In the genomic region with DNA sequence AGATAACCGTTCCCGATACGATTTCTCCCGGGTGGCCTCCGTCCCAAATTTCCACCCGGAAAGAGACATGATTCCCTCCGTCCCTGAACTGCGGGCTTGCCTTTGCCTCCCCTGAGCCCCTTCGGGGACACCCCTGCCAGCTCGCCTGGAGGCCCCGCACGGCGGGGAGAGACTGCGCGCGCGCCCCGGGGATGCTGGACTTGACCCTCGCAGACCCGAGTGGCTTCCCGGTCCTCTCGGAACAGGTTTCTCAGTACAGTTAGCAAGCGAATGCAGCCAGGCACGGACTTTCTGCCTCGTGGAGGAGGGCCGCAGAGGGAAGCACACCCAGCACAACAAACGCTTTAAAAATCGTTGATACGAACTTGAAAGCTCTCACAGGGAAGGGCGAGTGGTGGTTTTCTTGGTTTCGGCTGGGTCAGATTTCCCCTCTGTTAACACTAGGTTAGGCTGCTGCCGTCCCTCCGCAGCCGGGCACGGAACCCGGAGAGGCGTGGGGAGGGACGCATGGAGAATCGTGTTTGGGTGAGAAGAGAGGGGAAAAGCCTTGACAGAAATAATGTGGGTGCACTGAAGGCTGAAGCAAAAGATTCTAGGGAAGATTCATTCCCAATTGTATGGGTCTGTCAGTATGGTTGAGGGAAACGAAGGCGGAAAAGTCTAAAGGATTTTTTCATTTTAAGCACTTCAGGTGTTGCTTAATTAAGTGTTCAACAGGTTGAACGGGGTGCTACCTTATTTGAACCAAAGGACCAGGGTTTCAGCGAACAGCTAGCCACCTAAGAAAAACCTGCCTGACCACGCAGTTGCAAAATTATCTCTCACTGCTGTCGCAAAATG, we compare ENCODE assay signal across 8 cellular contexts. TPM values are rescaled to one million over a fixed set of nuclear protein-coding genes. Genes with fewer than 3 reads are reported as not detected.
DNase-seq lines count a peak whose midpoint lies in the region; ATAC-seq and TF ChIP-seq lines count a peak whose summit lies in the region.

No MANE protein-coding gene starts in this region.

- no peaks in the 10 kb centered on the region for H3F3A ChIP-seq in SK-N-SH (replicated peaks; ENCODE audit: insufficient read depth)

- TF ChIP-seq EP300 in SK-N-SH (IDR thresholded peaks at IDR 0.05; ENCODE audit: borderline replicate concordance in 1 of 2, low read depth in 1 of 2, low read length in 1 of 2) (no peak), upper lobe of left lung (IDR thresholded peaks at IDR 0.05) (no peak)

- TF ChIP-seq CTCF in SK-N-SH (IDR thresholded peaks at IDR 0.05): no peak
- no peak for TF ChIP-seq CTCF in upper lobe of left lung (IDR thresholded peaks at IDR 0.05)

- H4K20me1 ChIP-seq in SK-N-SH (ENCODE audit: insufficient read depth): no peaks in the 10 kb centered on the region

- peak overlapping the region; percentile 66 to 86 for H3K4me3 ChIP-seq in SK-N-SH (ENCODE audit: low read depth in 2 of 2, low read length in 1 of 2)
- peak overlapping the region; percentile 53 for H3K4me3 ChIP-seq in mesodermal cell (ENCODE audit: extremely low read depth, insufficient read depth, low read length, poor library complexity, severe bottlenecking)
- peak overlapping the region; percentile 27 to 62 (median 54) for H3K4me3 ChIP-seq in upper lobe of left lung

- H3K9me3 ChIP-seq in SK-N-SH: no peaks in the 10 kb centered on the region
- H3K9me3 ChIP-seq in mesodermal cell (ENCODE audit: control insufficient read depth, low read length): no peaks in the 10 kb centered on the region
- no peaks in the 10 kb centered on the region for H3K9me3 ChIP-seq in upper lobe of left lung

- H3K27me3 ChIP-seq in SK-N-SH (ENCODE audit: insufficient read depth): no peaks in the 10 kb centered on the region
- H3K27me3 ChIP-seq in upper lobe of left lung: peaks cover 0 to 20% (median 6%) of the 10 kb centered on the region in 4 donors

- DNase-seq in G401 (ENCODE audit: low spot score): peak; percentile 7
- peak; percentile 69 for DNase-seq in SK-N-SH
- peak; percentile 51 for DNase-seq in dermis blood vessel endothelial cell
- DNase-seq in upper lobe of left lung: peak; percentile 47 to 86
- DNase-seq in hypothalamus (lab: John Stamatoyannopoulos, UW): no peak

- H3K36me3 ChIP-seq in SK-N-SH (replicated peaks in 1 of 2; ENCODE audit: control insufficient read depth in 1 of 2, insufficient read depth in 2 of 2, low read length in 1 of 2) (no peaks in the 10 kb centered on the region), mesodermal cell (ENCODE audit: control insufficient read depth, insufficient read depth, low read length) (no peaks in the 10 kb centered on the region), upper lobe of left lung (no peaks in the 10 kb centered on the region)

- H3K27ac ChIP-seq in SK-N-SH (ENCODE audit: low read depth in 2 of 2, low read length in 1 of 2) (no peak overlapping the region), mesodermal cell (ENCODE audit: low read depth, low read length, severe bottlenecking) (no peak overlapping the region), upper lobe of left lung (no peak overlapping the region)

- no peaks in the 10 kb centered on the region for H3K79me2 ChIP-seq in SK-N-SH (ENCODE audit: insufficient read depth)

- POLR2A ChIA-PET in SK-N-SH (lab: Yijun Ruan, JAX): no interaction called here

- TF ChIP-seq RAD21 in SK-N-SH (IDR thresholded peaks at IDR 0.05; ENCODE audit: low read length): no peak

- peak overlapping the region; percentile 95 for H2AFZ ChIP-seq in SK-N-SH (ENCODE audit: low read depth)

- CTCF ChIA-PET in SK-N-SH (lab: Yijun Ruan, JAX): interaction anchor here (0.6 to 2.0 kb wide), 9 partner anchors 10 to 259 kb away, joined by 3 to 9 read pairs (median 4); no protein-coding TSS in a partner anchor

- ATAC-seq in HG02642 (IDR thresholded peaks at IDR 0.05; ENCODE audit: poor library complexity, unreplicated experiment) (peak; percentile 32), upper lobe of left lung (ENCODE audit: low FRiP score in 2 of 2) (peak in 1 of 2 donors; percentile 46), HG03342 (IDR thresholded peaks at IDR 0.05; ENCODE audit: unreplicated experiment) (no peak)

- WGBS in SK-N-SH (ENCODE audit: low lambda C conversion rate): 17% methylated on average over 37 of the region's 45 CpGs
- 4 to 5% methylated on average over 33 to 37 of the region's 45 CpGs for WGBS in mesodermal cell (ENCODE audit: insufficient coverage in 2 of 2), 2 experiments
- WGBS in upper lobe of left lung, 2 donors: 6 to 8% methylated on average over 32 to 45 of the region's 45 CpGs

- H3K4me2 ChIP-seq in SK-N-SH: peak overlapping the region; percentile 89

- in situ Hi-C loops in G401 (cut with HindIII; ENCODE audit: low sequenced_read_pairs): no loop called here

- peak overlapping the region; percentile 64 for H3K9ac ChIP-seq in SK-N-SH

- peaks cover 8 to 12% of the 10 kb centered on the region in 2 experiments; a peak in 2 of 4 replicates for H3K4me1 ChIP-seq in SK-N-SH (ENCODE audit: control insufficient read depth in 1 of 2, insufficient read depth in 2 of 2, low read depth in 1 of 2, low read length in 1 of 2)
- H3K4me1 ChIP-seq in mesodermal cell (ENCODE audit: control insufficient read depth, insufficient read depth, low read length, poor library complexity, severe bottlenecking): peaks cover 17% of the 10 kb centered on the region
- peaks cover 26 to 41% (median 30%) of the 10 kb centered on the region in 4 donors for H3K4me1 ChIP-seq in upper lobe of left lung

- no peaks in the 10 kb centered on the region for H3K9me2 ChIP-seq in SK-N-SH

- no peak for TF ChIP-seq POLR2A in upper lobe of left lung (IDR thresholded peaks at IDR 0.05)

TF ChIP-seq in SK-N-SH, 30 proteins besides CTCF, POLR2A, EP300 and RAD21:
- TF ChIP-seq CHD2 (IDR thresholded peaks at IDR 0.05; ENCODE audit: low read length, partially characterized antibody) (no peak), TEAD4 (IDR thresholded peaks at IDR 0.05; ENCODE audit: borderline replicate concordance, insufficient read depth) (no peak), EZH2phosphoT487 (IDR thresholded peaks at IDR 0.05; ENCODE audit: borderline replicate concordance, low read depth) (no peak), MXI1 (IDR thresholded peaks at IDR 0.05; ENCODE audit: low read depth, low read length) (no peak), POLR2AphosphoS5 (IDR thresholded peaks at IDR 0.05; ENCODE audit: low read depth, low read length) (no peak), FOXJ3 (CRISPR knock-in tag; IDR thresholded peaks at IDR 0.05) (no peak), RXRA (IDR thresholded peaks at IDR 0.05; ENCODE audit: borderline replicate concordance, low read depth) (no peak)
- TF ChIP-seq, protein P1, sequence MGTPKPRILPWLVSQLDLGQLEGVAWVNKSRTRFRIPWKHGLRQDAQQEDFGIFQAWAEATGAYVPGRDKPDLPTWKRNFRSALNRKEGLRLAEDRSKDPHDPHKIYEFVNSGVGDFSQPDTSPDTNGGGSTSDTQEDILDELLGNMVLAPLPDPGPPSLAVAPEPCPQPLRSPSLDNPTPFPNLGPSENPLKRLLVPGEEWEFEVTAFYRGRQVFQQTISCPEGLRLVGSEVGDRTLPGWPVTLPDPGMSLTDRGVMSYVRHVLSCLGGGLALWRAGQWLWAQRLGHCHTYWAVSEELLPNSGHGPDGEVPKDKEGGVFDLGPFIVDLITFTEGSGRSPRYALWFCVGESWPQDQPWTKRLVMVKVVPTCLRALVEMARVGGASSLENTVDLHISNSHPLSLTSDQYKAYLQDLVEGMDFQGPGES (IDR thresholded peaks at IDR 0.05; ENCODE audit: low read depth, low read length): no peak
- TF ChIP-seq, protein P2, sequence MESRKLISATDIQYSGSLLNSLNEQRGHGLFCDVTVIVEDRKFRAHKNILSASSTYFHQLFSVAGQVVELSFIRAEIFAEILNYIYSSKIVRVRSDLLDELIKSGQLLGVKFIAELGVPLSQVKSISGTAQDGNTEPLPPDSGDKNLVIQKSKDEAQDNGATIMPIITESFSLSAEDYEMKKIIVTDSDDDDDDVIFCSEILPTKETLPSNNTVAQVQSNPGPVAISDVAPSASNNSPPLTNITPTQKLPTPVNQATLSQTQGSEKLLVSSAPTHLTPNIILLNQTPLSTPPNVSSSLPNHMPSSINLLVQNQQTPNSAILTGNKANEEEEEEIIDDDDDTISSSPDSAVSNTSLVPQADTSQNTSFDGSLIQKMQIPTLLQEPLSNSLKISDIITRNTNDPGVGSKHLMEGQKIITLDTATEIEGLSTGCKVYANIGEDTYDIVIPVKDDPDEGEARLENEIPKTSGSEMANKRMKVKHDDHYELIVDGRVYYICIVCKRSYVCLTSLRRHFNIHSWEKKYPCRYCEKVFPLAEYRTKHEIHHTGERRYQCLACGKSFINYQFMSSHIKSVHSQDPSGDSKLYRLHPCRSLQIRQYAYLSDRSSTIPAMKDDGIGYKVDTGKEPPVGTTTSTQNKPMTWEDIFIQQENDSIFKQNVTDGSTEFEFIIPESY (IDR thresholded peaks at IDR 0.05; ENCODE audit: borderline replicate concordance, low read depth): no peak

RNA-seq across cellular contexts. Expression of a gene that starts 0.9 kb away (rescaled TPM):
- total RNA-seq in G401 (2014; rRNA removed; shearing (Covaris generic)): 0.24 and 0.25 TPM in 2 replicates
- 2.5 and 5.1 TPM in 2 replicates for polyA plus RNA-seq in SK-N-SH (2012; rRNA removed)
- polyA plus RNA-seq in SK-N-SH (2012; cell fraction: cytosol; rRNA removed): 1.7 and 2.8 TPM in 2 replicates
- polyA plus RNA-seq in SK-N-SH (2012; cell fraction: nucleus; rRNA removed): 2.4 and 4.0 TPM in 2 replicates
- total RNA-seq in dermis blood vessel endothelial cell: 30.3 and 41.7 TPM in 2 replicates
- polyA plus RNA-seq in mesodermal cell (2013, experiment 1 of 2): 2.0 TPM
- 0.91 TPM for polyA plus RNA-seq in mesodermal cell (2013, experiment 2 of 2)
- total RNA-seq in upper lobe of left lung: 1 to 10 TPM; 1.7 to 5.9 (median 4.4) TPM

Comparison
In these comparisons a context has a peak if more than half of its experiments do, and no peak if none do; other contexts are left out.
1. DNase-seq: peak in G401 (single experiment), SK-N-SH (single experiment), dermis blood vessel endothelial cell (single experiment) and upper lobe of left lung (2 of 2); none in hypothalamus (0 of 51).
2. Peak in every context shown above with its lines, with median percentiles within 50 percentile points of each other: H3K4me3 ChIP-seq.